8 cellular contexts compared by ENCODE assay signal in the genomic region with DNA sequence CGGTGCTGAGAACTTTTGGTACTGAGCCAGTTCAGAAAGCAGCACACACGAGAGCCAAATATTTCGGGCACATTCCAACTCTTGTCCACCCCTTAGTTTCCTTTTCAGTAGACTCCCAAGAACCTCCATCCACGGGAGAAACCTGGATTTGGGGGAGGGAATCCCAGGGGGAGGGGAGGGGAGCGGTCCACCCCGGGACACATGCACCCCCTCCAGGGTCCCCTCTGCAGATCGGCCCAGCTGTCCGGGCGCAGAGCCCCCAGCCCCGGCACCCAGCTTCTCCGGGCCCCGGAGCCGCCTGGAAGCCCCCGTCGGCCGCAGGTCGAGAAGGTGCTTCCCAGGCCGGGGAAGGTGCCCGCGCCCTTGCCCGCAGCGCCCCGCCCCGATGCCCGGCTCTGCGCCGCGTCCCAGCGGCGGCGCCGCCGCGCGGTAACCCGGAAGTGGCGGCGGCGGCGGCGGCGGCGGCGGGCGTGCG.
DNase-seq lines count a peak whose midpoint lies in the region; ATAC-seq and TF ChIP-seq lines count a peak whose summit lies in the region.

No MANE protein-coding gene starts in this region.

- peak overlapping the region; percentile 89 for H3K27ac ChIP-seq in RWPE1

- DNase-seq in RWPE1 (ENCODE audit: low spot score) (peak; percentile 57), astrocyte of the hippocampus (ENCODE audit: low read depth, low spot score) (peak; percentile 62), iris pigment epithelial cell (ENCODE audit: low read depth) (peak; percentile 35), AML-193 (lab: John Stamatoyannopoulos, UW) (no peak), cerebellar nuclear complex (lab: John Stamatoyannopoulos, UW) (no peak)
- peak; percentile 19 for DNase-seq in stimulated activated CD4-positive, alpha-beta T cell treated with anti-CD3 and anti-CD28 coated beads, Interleukin-4, amount 100 ng/mL, for 24 hours

- no peak for TF ChIP-seq CTCF in RWPE1 (conservative IDR thresholded peaks at IDR 0.05; ENCODE audit: low read depth)

- ATAC-seq in GM18505 (IDR thresholded peaks at IDR 0.05; ENCODE audit: unreplicated experiment) (peak; percentile 30), HG02678 (IDR thresholded peaks at IDR 0.05; ENCODE audit: unreplicated experiment) (peak; percentile 44)

- TF ChIP-seq POLR2A in GM18505 (IDR thresholded peaks at IDR 0.05; ENCODE audit: borderline replicate concordance, extremely low read depth, insufficient read depth, insufficient read length): no peak

- CTCF ChIA-PET in RWPE1 (lab: Yijun Ruan, JAX): interaction anchor here (1.6 to 2.7 kb wide), 3 partner anchors 84 to 128 kb away, joined by 4 to 25 read pairs (median 9); partner anchors contain the start of gene CEMIP

- POLR2A ChIA-PET in RWPE1 (lab: Yijun Ruan, JAX; ENCODE audit: low non-redundant PET): interaction anchor here (0.6 to 1.4 kb wide), 4 partner anchors 23 to 128 kb away, joined by 3 read pairs; partner anchors contain the start of gene CEMIP

Comparison
In these comparisons a context has a peak if more than half of its experiments do, and no peak if none do; other contexts are left out.
1. DNase-seq: peak in RWPE1 (single experiment), astrocyte of the hippocampus (single experiment), iris pigment epithelial cell (single experiment) and stimulated activated CD4-positive, alpha-beta T cell treated with anti-CD3 and anti-CD28 coated beads, Interleukin-4, amount 100 ng/mL, for 24 hours (single experiment); none in AML-193 (0 of 2) and cerebellar nuclear complex (0 of 2).